ENCODE assay signal across 8 cellular contexts in the genomic region with DNA sequence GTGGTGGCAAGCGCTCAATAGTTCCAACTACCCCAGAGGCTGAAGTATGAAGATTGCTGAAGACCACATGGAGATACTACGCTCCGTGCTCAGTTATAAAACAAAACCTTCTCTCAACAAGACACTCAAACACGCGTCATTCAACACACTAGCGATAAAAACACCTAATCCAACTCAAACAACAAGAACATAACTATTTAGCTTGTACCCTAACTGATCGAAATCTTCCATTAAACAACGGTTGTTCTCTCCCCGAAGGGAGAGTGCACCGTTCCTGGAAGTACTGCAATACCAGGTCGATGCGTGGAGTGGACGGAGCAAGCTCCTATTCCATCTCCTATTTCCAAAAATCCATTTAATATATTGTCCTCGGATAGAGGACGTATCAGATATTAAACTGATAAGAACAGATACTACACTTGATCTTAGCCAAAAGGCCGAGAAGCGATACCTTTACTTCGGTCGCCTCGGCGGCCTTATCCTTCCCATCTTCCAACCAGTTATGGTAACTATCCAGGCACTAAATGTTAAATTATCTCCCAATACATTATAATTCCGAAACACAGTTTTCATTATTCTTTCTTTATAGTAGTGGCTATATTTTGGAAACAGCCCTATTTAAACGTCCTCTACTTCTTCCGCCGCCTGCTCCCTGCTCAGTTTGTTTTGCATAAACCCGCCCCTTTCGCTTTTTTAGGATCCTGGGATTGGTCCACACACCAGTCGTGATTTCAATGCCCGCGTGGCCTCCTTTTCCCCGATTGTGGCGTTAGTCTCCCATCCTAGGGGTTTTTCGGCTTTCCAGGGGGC. TPM values are rescaled to one million over a fixed set of nuclear protein-coding genes. Genes with fewer than 3 reads are reported as not detected.
DNase-seq lines count a peak whose midpoint lies in the region; ATAC-seq and TF ChIP-seq lines count a peak whose summit lies in the region.

No MANE protein-coding gene starts in this region.

- peak overlapping the region; percentile 85 for H3K4me3 ChIP-seq in RWPE2 (ENCODE audit: severe bottlenecking)
- peak overlapping the region; percentile 52 for H3K4me3 ChIP-seq in neuron (ENCODE audit: low read length)
- peak overlapping the region; percentile 92 for H3K4me3 ChIP-seq in suprapubic skin

- peak overlapping the region; percentile 75 for H3K9ac ChIP-seq in ES-I3 (ENCODE audit: low read depth, low read length)

- no peak for TF ChIP-seq EP300 in suprapubic skin (IDR thresholded peaks at IDR 0.05)

- ATAC-seq in RWPE2 (ENCODE audit: low read depth) = peak; percentile 83

- H2AFZ ChIP-seq in neuron (ENCODE audit: low read depth, low read length) = peak overlapping the region; percentile 64

- H3K4me1 ChIP-seq in ES-I3 (ENCODE audit: insufficient read depth, low read length) (no peaks in the 10 kb centered on the region), RWPE2 (ENCODE audit: insufficient read depth, poor library complexity, severe bottlenecking) (peaks cover 11% of the 10 kb centered on the region), neuron (ENCODE audit: insufficient read depth, low read length) (peaks cover 18% of the 10 kb centered on the region), suprapubic skin (peaks cover 43% of the 10 kb centered on the region)

- DNase-seq in H4 (ENCODE audit: low spot score) (peak; percentile 99), LoVo (ENCODE audit: low spot score) (peak; percentile 95), RWPE2 (ENCODE audit: low spot score) (peak; percentile 84), foreskin melanocyte (peak; percentile 99), suprapubic skin (ENCODE audit: low spot score in 2 of 2) (peak; percentile 93)
- peak; percentile 78 for DNase-seq in activated effector memory CD4-positive, alpha-beta T cell treated with Interleukin-2 at 50 U/mL for 16 hours

- TF ChIP-seq POLR2A in suprapubic skin (IDR thresholded peaks at IDR 0.05) = peak; percentile 99 to 100

- H3K27me3 ChIP-seq in RWPE2 (ENCODE audit: insufficient read depth, poor library complexity, severe bottlenecking) (no peaks in the 10 kb centered on the region), neuron (ENCODE audit: insufficient read depth, low read length) (no peaks in the 10 kb centered on the region), suprapubic skin (no peaks in the 10 kb centered on the region)

- peak overlapping the region; percentile 97 for H3K27ac ChIP-seq in RWPE2 (ENCODE audit: poor library complexity, severe bottlenecking)
- H3K27ac ChIP-seq in suprapubic skin = peak overlapping the region; percentile 97

- H3K36me3 ChIP-seq in ES-I3 (ENCODE audit: insufficient read depth, low read length) = peaks cover under 1% of the 10 kb centered on the region; the same call in 1 of the 2 replicates
- H3K36me3 ChIP-seq in RWPE2 (ENCODE audit: low read depth) = peaks cover 14% of the 10 kb centered on the region
- peaks cover 7% of the 10 kb centered on the region for H3K36me3 ChIP-seq in neuron (ENCODE audit: insufficient read depth, low read length)
- peaks cover 2% of the 10 kb centered on the region for H3K36me3 ChIP-seq in suprapubic skin

- H3K9me3 ChIP-seq in ES-I3 (ENCODE audit: control insufficient read depth, insufficient read depth, low read length) (0 out of 2 replicates have a peak, but pooled peaks cover 2% of the 10 kb centered on the region), RWPE2 (ENCODE audit: severe bottlenecking) (no peaks in the 10 kb centered on the region), neuron (ENCODE audit: low read length) (no peaks in the 10 kb centered on the region), suprapubic skin (no peaks in the 10 kb centered on the region)

- under 1% methylated on average over 33 of the region's 33 CpGs for WGBS in suprapubic skin

- TF ChIP-seq CTCF in RWPE2 (IDR thresholded peaks at IDR 0.05; ENCODE audit: poor library complexity, severe bottlenecking) (peak; percentile 0), suprapubic skin (IDR thresholded peaks at IDR 0.05) (no peak)

RNA-seq across cellular contexts. Expression of a gene that starts 2.2 kb away (rescaled TPM):
- 60.1 and 63.7 TPM in 2 replicates for total RNA-seq in H4 (2014; rRNA removed; shearing (Covaris generic))
- 10 to 100 TPM; 63.3 to 79.8 (median 70.3) TPM for total RNA-seq in suprapubic skin

RNA-seq across cellular contexts. Expression of a gene that starts 8.9 kb away (rescaled TPM):
- total RNA-seq in H4 (2014; rRNA removed; shearing (Covaris generic)) = not detected in 2 replicates
- not detected for total RNA-seq in suprapubic skin

RNA-seq across cellular contexts. Expression of a gene that starts 9.7 kb away (rescaled TPM):
- total RNA-seq in H4 (2014; rRNA removed; shearing (Covaris generic)) = 22.3 and 26.3 TPM in 2 replicates
- 10 to 100 TPM; 26.8 to 47.8 (median 43.2) TPM for total RNA-seq in suprapubic skin

RNA-seq across cellular contexts. Expression of a gene that starts 36.3 kb away (rescaled TPM):
- 25.1 and 31.1 TPM in 2 replicates for total RNA-seq in H4 (2014; rRNA removed; shearing (Covaris generic))
- 100 to 1,000 TPM in 3 of 4 donors, 10 to 100 TPM in 1; 88.1 to 156 (median 115) TPM for total RNA-seq in suprapubic skin

RNA-seq across cellular contexts. Expression of a gene that starts 39.1 kb away (rescaled TPM):
- 478 and 499 TPM in 2 replicates for total RNA-seq in H4 (2014; rRNA removed; shearing (Covaris generic))
- total RNA-seq in suprapubic skin = 100 to 1,000 TPM; 170 to 234 (median 198) TPM

Comparison
In these comparisons a context has a peak if more than half of its experiments do, and no peak if none do; other contexts are left out.
1. Peak in every context shown above with its lines: DNase-seq, ATAC-seq, H3K4me3 ChIP-seq and H3K27ac ChIP-seq.